ENCODE assay signal across 20 cellular contexts in the genomic region with DNA sequence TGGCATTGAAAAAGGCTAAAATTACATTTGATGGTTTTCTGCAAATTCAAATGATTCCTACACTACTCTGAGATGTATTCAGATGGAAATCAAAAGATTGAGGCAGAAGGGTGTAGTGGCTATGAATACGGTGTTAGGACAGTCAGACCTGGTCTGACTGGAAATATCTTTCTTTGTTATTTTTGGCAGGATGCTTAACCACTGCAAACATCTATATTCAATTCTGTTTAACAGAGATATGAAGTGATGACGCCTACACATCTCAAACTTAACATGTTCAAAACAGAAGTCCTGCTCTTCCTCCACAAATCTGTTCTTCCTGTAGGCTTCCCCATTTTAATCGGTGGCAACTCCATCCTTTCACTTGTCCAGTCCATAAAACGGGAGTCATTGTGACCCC.
"Had no signal": no experiment of that assay in that cellular context is flagged by ENCODE, and none has a peak within 500 bp of the region (broad histone marks: within the 10 kb centered on the region; RNA-seq: fewer than 3 reads in every experiment).

No MANE protein-coding gene starts in this region.

- H3K4me3 ChIP-seq: heart right ventricle, lung, right atrium auricular region, sigmoid colon had no signal

- H3K9me3 Mint-ChIP-seq: neural crest cell had no signal

- H3K9me3 ChIP-seq: heart right ventricle, right atrium auricular region, sigmoid colon had no signal

- H3K4me1 ChIP-seq: right atrium auricular region had no signal

- H3K4me1 Mint-ChIP-seq: immature natural killer cell; naive thymus-derived CD8-positive, alpha-beta T cell had no signal

- H3K27ac Mint-ChIP-seq: effector memory CD8-positive, alpha-beta T cell; immature natural killer cell; naive thymus-derived CD8-positive, alpha-beta T cell had no signal

- H3K27me3 Mint-ChIP-seq: effector memory CD8-positive, alpha-beta T cell had no signal

- H3K27ac ChIP-seq: heart right ventricle, right atrium auricular region, sigmoid colon had no signal

- H3K4me3 Mint-ChIP-seq: effector memory CD8-positive, alpha-beta T cell; immature natural killer cell; naive thymus-derived CD8-positive, alpha-beta T cell; neural crest cell had no signal

- H3K36me3 Mint-ChIP-seq: immature natural killer cell; naive thymus-derived CD8-positive, alpha-beta T cell had no signal

- H3K27me3 ChIP-seq: heart right ventricle, right atrium auricular region, sigmoid colon had no signal

- DNase-seq: central memory CD4-positive, alpha-beta T cell; cortex of kidney; effector memory CD8-positive, alpha-beta T cell; erythroblast; heart right ventricle; immature natural killer cell; kidney; left colon; left ventricle myocardium superior; mesendoderm; naive thymus-derived CD8-positive, alpha-beta T cell; posterior cingulate gyrus; sigmoid colon; small intestine; stimulated activated CD4-positive, alpha-beta T cell treated with anti-CD3 and anti-CD28 coated beads, Interleukin-12 subunit alpha, Interleukin-12 subunit beta, amount 100 ng/mL, for 4 hours; stimulated activated naive CD4-positive, alpha-beta T cell treated with Interleukin-2 at 50 U/mL for 16 hours; trophoblast cell had no signal

- ATAC-seq: effector memory CD8-positive, alpha-beta T cell; left colon; left ventricle myocardium superior; naive thymus-derived CD8-positive, alpha-beta T cell had no signal

- H3K36me3 ChIP-seq: right atrium auricular region, sigmoid colon had no signal
